1 cellular context compared by ENCODE assay signal in the genomic region with DNA sequence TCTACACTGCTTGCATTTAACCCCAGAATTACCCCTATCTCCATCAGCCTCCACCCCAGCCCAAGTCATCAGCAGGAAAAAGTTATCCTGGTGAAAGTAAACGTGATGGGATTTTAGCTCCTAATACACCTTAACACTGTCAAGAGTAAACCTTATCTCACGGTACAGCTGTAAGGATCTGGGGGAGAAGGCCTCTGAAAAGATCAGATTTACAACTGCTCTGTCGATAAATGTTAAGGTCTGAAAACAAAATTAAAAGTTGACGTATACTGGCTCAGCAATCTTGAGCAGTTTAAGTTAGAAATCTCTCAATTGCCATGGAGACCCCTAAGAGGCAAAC.
TF ChIP-seq lines count a peak whose summit lies in the region.

No MANE protein-coding gene starts in this region.

TF ChIP-seq in WTC11, 78 proteins besides CTCF, POLR2A, EP300 and RAD21 (continued from another document):
- TF ChIP-seq, protein P1, sequence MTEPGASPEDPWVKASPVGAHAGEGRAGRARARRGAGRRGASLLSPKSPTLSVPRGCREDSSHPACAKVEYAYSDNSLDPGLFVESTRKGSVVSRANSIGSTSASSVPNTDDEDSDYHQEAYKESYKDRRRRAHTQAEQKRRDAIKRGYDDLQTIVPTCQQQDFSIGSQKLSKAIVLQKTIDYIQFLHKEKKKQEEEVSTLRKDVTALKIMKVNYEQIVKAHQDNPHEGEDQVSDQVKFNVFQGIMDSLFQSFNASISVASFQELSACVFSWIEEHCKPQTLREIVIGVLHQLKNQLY (CRISPR knock-in tag; IDR thresholded peaks at IDR 0.05): no peak
- no peak for TF ChIP-seq ZNF317 (CRISPR knock-in tag; IDR thresholded peaks at IDR 0.05; ENCODE audit: borderline replicate concordance, low read depth)
- TF ChIP-seq, protein P2, sequence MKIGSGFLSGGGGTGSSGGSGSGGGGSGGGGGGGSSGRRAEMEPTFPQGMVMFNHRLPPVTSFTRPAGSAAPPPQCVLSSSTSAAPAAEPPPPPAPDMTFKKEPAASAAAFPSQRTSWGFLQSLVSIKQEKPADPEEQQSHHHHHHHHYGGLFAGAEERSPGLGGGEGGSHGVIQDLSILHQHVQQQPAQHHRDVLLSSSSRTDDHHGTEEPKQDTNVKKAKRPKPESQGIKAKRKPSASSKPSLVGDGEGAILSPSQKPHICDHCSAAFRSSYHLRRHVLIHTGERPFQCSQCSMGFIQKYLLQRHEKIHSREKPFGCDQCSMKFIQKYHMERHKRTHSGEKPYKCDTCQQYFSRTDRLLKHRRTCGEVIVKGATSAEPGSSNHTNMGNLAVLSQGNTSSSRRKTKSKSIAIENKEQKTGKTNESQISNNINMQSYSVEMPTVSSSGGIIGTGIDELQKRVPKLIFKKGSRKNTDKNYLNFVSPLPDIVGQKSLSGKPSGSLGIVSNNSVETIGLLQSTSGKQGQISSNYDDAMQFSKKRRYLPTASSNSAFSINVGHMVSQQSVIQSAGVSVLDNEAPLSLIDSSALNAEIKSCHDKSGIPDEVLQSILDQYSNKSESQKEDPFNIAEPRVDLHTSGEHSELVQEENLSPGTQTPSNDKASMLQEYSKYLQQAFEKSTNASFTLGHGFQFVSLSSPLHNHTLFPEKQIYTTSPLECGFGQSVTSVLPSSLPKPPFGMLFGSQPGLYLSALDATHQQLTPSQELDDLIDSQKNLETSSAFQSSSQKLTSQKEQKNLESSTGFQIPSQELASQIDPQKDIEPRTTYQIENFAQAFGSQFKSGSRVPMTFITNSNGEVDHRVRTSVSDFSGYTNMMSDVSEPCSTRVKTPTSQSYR (CRISPR knock-in tag; IDR thresholded peaks at IDR 0.05): no peak
- TF ChIP-seq ZNF263 (CRISPR knock-in tag; IDR thresholded peaks at IDR 0.05; ENCODE audit: low read depth): no peak
- TF ChIP-seq E2F4 (CRISPR knock-in tag; IDR thresholded peaks at IDR 0.05; ENCODE audit: borderline replicate concordance, low read depth): no peak
- TF ChIP-seq ATF3 (CRISPR knock-in tag; conservative IDR thresholded peaks at IDR 0.05): no peak
- TF ChIP-seq PRRX2 (CRISPR knock-in tag; IDR thresholded peaks at IDR 0.05): no peak
- TF ChIP-seq TCF7 (CRISPR knock-in tag; IDR thresholded peaks at IDR 0.05; ENCODE audit: low read depth): no peak
